In the genomic region with DNA sequence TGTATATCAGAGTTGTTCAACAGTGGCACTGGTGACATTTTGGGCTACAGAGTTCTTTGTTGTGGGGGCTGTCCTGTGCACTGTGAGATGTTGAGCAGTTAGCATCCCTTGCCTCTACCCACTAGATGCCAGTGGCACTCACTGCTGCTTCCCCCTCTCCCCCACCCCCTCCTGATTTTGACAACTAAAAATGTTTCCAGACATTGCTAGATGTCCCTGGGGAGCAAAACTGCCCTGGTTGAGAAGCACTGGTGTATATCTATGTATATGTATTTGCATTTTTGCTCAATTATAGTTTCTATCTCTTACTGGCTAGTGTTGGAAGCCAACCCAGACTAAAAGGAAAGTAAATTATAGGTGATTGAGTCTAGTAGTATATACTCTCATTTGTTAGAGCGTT, we compare ENCODE assay signal across 8 cellular contexts. TPM values are rescaled to one million over a fixed set of nuclear protein-coding genes. Genes with fewer than 3 reads are reported as not detected.
DNase-seq lines count a peak whose midpoint lies in the region; ATAC-seq and TF ChIP-seq lines count a peak whose summit lies in the region.

No MANE protein-coding gene starts in this region.

- CTCF ChIA-PET in activated CD4-positive, alpha-beta memory T cell treated with anti-CD3 and anti-CD28 coated beads for 36 hours (lab: Charles Lee), result interaction anchor here (0.9 to 4.2 kb wide), 8 partner anchors 12 to 106 kb away, joined by 3 to 33 read pairs (median 11); no protein-coding TSS in a partner anchor

- peak overlapping the region; percentile 88 for H3K27ac Mint-ChIP-seq in activated CD4-positive, alpha-beta memory T cell treated with anti-CD3 and anti-CD28 coated beads for 36 hours
- H3K27ac Mint-ChIP-seq in neural crest cell (ENCODE audit: unreplicated experiment), result no peak overlapping the region

- no peak for TF ChIP-seq CTCF in neural crest cell (conservative IDR thresholded peaks at IDR 0.05)

- H3K4me3 Mint-ChIP-seq in activated CD4-positive, alpha-beta memory T cell treated with anti-CD3 and anti-CD28 coated beads for 36 hours, result peak overlapping the region; percentile 93
- peak overlapping the region; percentile 92 for H3K4me3 Mint-ChIP-seq in neural crest cell

- H3K4me1 Mint-ChIP-seq in activated CD4-positive, alpha-beta memory T cell treated with anti-CD3 and anti-CD28 coated beads for 36 hours (ENCODE audit: low read depth), result peaks cover 68% of the 10 kb centered on the region
- H3K4me1 Mint-ChIP-seq in neural crest cell, result peaks cover 51% of the 10 kb centered on the region

- peaks cover 39% of the 10 kb centered on the region for H3K36me3 Mint-ChIP-seq in activated CD4-positive, alpha-beta memory T cell treated with anti-CD3 and anti-CD28 coated beads for 36 hours
- H3K36me3 Mint-ChIP-seq in neural crest cell (ENCODE audit: low read depth), result peaks cover 5% of the 10 kb centered on the region

- ATAC-seq in GM18861 (IDR thresholded peaks at IDR 0.05; ENCODE audit: unreplicated experiment) (peak; percentile 24), HG02885 (IDR thresholded peaks at IDR 0.05; ENCODE audit: poor library complexity, unreplicated experiment) (peak; percentile 19)

- DNase-seq in activated CD4-positive, alpha-beta memory T cell treated with anti-CD3 and anti-CD28 coated beads for 36 hours, result peak; percentile 52
- DNase-seq in neural crest cell (ENCODE audit: low read depth, low spot score) (no peak), NK-92 (lab: John Stamatoyannopoulos, UW; ENCODE audit: unreplicated experiment) (no peak), activated gamma-delta T cell treated with Interleukin-2 at 50 U/mL for 16 hours (no peak), COR-L47 (lab: John Stamatoyannopoulos, UW) (no peak)
- no peak for DNase-seq in stimulated activated CD4-positive, alpha-beta T cell treated with anti-CD3 and anti-CD28 coated beads, Interleukin-4, amount 100 ng/mL, for 24 hours

- POLR2A ChIA-PET in activated CD4-positive, alpha-beta memory T cell treated with anti-CD3 and anti-CD28 coated beads for 36 hours (lab: Charles Lee), result interaction anchor here (1.2 to 3.0 kb wide), 6 partner anchors 13 to 53 kb away, joined by 3 to 11 read pairs (median 7); no protein-coding TSS in a partner anchor

- H3K9me3 Mint-ChIP-seq in activated CD4-positive, alpha-beta memory T cell treated with anti-CD3 and anti-CD28 coated beads for 36 hours, result no peaks in the 10 kb centered on the region
- H3K9me3 Mint-ChIP-seq in neural crest cell, result no peaks in the 10 kb centered on the region

- intact Hi-C loops in activated CD4-positive, alpha-beta memory T cell treated with anti-CD3 and anti-CD28 coated beads for 36 hours (cut with micrococcal nuclease), result loop anchor here (1.0 kb wide), 2 partner anchors 61 to 106 kb away; no protein-coding TSS in a partner anchor

- H3K27me3 Mint-ChIP-seq in activated CD4-positive, alpha-beta memory T cell treated with anti-CD3 and anti-CD28 coated beads for 36 hours, result peaks cover 1% of the 10 kb centered on the region
- peaks cover 14% of the 10 kb centered on the region for H3K27me3 Mint-ChIP-seq in neural crest cell (ENCODE audit: low read depth)

RNA-seq across cellular contexts. Expression of a gene that starts 2.4 kb away (rescaled TPM):
- 10 to 100 TPM; 32.7 to 33.3 TPM for total RNA-seq in activated CD4-positive, alpha-beta memory T cell treated with anti-CD3 and anti-CD28 coated beads for 36 hours
- 36.1 and 36.6 TPM in 2 replicates for total RNA-seq in neural crest cell
